ENCODE assay signal across 23 cellular contexts in the genomic region with DNA sequence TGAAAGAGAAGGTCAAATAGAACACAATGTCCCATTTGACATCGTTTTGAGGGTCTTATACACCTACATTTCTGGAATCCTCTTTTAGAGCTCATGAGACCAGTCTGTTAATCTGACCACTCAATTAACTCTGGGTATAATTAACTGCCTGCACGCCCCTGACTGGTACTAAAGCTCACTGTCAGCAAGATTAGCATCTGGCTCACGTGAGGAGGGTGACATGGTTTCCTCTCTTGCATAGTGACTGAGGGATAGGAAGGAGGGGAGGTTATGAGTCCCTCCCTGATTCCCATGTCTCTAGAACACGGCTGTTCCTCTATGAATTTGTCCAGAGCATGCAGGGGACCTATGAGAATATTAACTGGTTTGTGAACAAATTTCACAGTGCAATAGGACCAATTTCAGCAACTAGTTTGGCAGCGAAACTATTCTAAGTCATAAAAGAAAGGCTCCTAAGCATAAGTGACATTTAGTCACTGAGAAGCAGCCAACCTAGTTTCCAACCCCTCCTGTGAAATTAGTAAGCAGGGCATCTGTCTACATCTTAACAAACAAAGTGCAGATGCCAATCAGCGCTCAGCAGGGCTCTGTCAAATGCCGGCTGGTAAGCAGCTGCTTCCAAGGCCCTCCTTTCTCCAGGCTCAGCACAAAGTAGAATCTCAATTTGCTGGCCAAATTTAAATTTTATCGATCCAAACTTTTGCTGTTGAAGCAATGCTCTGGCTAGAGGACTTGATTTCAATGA.
A peak's percentile ranks its signal among the peaks of the same experiment; 100 is the strongest.
DNase-seq lines count a peak whose midpoint lies in the region; TF ChIP-seq lines count a peak whose summit lies in the region.
"Had no signal": no experiment of that assay in that cellular context is flagged by ENCODE, and none has a peak within 500 bp of the region (broad histone marks: within the 10 kb centered on the region; RNA-seq: fewer than 3 reads in every experiment).

No MANE protein-coding gene starts in this region.

- no peaks in the 10 kb centered on the region for H3K36me3 ChIP-seq in neural cell (ENCODE audit: insufficient read depth, low read length)
- no peaks in the 10 kb centered on the region for H3K36me3 ChIP-seq in HAP-1 (replicated peaks)
- H3K36me3 ChIP-seq: esophagus squamous epithelium, upper lobe of left lung had no signal

- no peaks in the 10 kb centered on the region for H3K79me2 ChIP-seq in neural cell (replicated peaks; ENCODE audit: insufficient read depth, low read length)

- TF ChIP-seq RAD21 in neural cell (conservative IDR thresholded peaks at IDR 0.05), result no peak

- TF ChIP-seq EP300 in neural cell (conservative IDR thresholded peaks at IDR 0.05; ENCODE audit: poor library complexity, severe bottlenecking), result peak; percentile 21

- no peaks in the 10 kb centered on the region for H3F3A ChIP-seq in neural cell (ENCODE audit: insufficient read depth, low read length, poor library complexity, severe bottlenecking)

- no peak overlapping the region for H3K9ac ChIP-seq in neural cell (ENCODE audit: low read length)

- DNase-seq in COR-L47 (lab: John Stamatoyannopoulos, UW) (peak; percentile 29), NCI-H146 treated with DMSO at 0.1 percent for 48 hours (lab: John Stamatoyannopoulos, UW; ENCODE audit: unreplicated experiment) (peak; percentile 18), NCI-H82 (lab: John Stamatoyannopoulos, UW) (peak; percentile 88), NCI-H510A (lab: John Stamatoyannopoulos, UW) (no peak), NCI-H526 (lab: John Stamatoyannopoulos, UW) (no peak), HAP-1 (ENCODE audit: low spot score in 2 of 2) (no peak)
- DNase-seq: activated CD4-positive, alpha-beta T cell treated with anti-CD3 and anti-CD28 coated beads for 1 hour; activated CD8-positive, alpha-beta memory T cell treated with anti-CD3 and anti-CD28 coated beads for 24 hours; activated gamma-delta T cell treated with Interleukin-2 at 50 U/mL for 16 hours; activated naive CD8-positive, alpha-beta T cell treated with anti-CD3 and anti-CD28 coated beads, Interleukin-2, amount 50 U/mL, for 24 hours; C1 segment of cervical spinal cord; Caco-2; esophagus squamous epithelium; foreskin melanocyte; H7; hippocampal formation; NCI-H1048; NCI-H2081 treated with DMSO at 0.1 percent for 48 hours; NCI-H774; stimulated activated CD8-positive, alpha-beta memory T cell treated with anti-CD3 and anti-CD28 coated beads, Interleukin-4, amount 100 ng/mL, for 48 hours; upper lobe of left lung had no signal

- in situ Hi-C loops in HAP-1 (cut with MboI; ENCODE audit: low sequenced_read_pairs), result no loop called here

- TF ChIP-seq CTCF in neural cell (IDR thresholded peaks at IDR 0.05; ENCODE audit: poor library complexity, severe bottlenecking), result no peak

- H2AFZ ChIP-seq in neural cell (ENCODE audit: low read depth, low read length), result no peak overlapping the region

- no peaks in the 10 kb centered on the region for H4K20me1 ChIP-seq in neural cell (ENCODE audit: insufficient read depth)

- H3K27me3 ChIP-seq in neural cell (ENCODE audit: insufficient read depth, low read depth, low read length) (no peaks in the 10 kb centered on the region), HAP-1 (ENCODE audit: low read depth) (peaks cover 9% of the 10 kb centered on the region; the same call in 1 of the 2 replicates)
- H3K27me3 ChIP-seq: esophagus squamous epithelium, upper lobe of left lung had no signal

- H3K9me3 ChIP-seq in neural cell (ENCODE audit: low read length), result no peaks in the 10 kb centered on the region
- no peaks in the 10 kb centered on the region for H3K9me3 ChIP-seq in HAP-1
- H3K9me3 ChIP-seq: Caco-2, esophagus squamous epithelium, upper lobe of left lung had no signal

- H3K4me3 ChIP-seq in neural cell (ENCODE audit: low read length) (no peak overlapping the region), HAP-1 (no peak overlapping the region)
- H3K4me3 ChIP-seq: esophagus squamous epithelium, SK-N-MC, upper lobe of left lung had no signal

- no peaks in the 10 kb centered on the region for H3K4me1 ChIP-seq in HAP-1
- H3K4me1 ChIP-seq: Caco-2, esophagus squamous epithelium, upper lobe of left lung had no signal

- H3K4me2 ChIP-seq in neural cell (ENCODE audit: low read length), result no peak overlapping the region

- H3K27ac ChIP-seq in neural cell (ENCODE audit: low read length), result no peak overlapping the region
- H3K27ac ChIP-seq: esophagus squamous epithelium, SK-N-MC, upper lobe of left lung had no signal

- H3K9me2 ChIP-seq in neural cell (ENCODE audit: insufficient read depth, low read length), result no peaks in the 10 kb centered on the region

TF ChIP-seq in neural cell, 6 proteins besides CTCF, POLR2A, EP300 and RAD21:
- TF ChIP-seq, protein P1, sequence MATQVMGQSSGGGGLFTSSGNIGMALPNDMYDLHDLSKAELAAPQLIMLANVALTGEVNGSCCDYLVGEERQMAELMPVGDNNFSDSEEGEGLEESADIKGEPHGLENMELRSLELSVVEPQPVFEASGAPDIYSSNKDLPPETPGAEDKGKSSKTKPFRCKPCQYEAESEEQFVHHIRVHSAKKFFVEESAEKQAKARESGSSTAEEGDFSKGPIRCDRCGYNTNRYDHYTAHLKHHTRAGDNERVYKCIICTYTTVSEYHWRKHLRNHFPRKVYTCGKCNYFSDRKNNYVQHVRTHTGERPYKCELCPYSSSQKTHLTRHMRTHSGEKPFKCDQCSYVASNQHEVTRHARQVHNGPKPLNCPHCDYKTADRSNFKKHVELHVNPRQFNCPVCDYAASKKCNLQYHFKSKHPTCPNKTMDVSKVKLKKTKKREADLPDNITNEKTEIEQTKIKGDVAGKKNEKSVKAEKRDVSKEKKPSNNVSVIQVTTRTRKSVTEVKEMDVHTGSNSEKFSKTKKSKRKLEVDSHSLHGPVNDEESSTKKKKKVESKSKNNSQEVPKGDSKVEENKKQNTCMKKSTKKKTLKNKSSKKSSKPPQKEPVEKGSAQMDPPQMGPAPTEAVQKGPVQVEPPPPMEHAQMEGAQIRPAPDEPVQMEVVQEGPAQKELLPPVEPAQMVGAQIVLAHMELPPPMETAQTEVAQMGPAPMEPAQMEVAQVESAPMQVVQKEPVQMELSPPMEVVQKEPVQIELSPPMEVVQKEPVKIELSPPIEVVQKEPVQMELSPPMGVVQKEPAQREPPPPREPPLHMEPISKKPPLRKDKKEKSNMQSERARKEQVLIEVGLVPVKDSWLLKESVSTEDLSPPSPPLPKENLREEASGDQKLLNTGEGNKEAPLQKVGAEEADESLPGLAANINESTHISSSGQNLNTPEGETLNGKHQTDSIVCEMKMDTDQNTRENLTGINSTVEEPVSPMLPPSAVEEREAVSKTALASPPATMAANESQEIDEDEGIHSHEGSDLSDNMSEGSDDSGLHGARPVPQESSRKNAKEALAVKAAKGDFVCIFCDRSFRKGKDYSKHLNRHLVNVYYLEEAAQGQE (IDR thresholded peaks at IDR 0.05; ENCODE audit: borderline replicate concordance), result no peak
- TF ChIP-seq MXI1 (conservative IDR thresholded peaks at IDR 0.05; ENCODE audit: poor library complexity, severe bottlenecking) (no peak), TAF1 (IDR thresholded peaks at IDR 0.05; ENCODE audit: low read depth) (no peak), POLR2AphosphoS5 (IDR thresholded peaks at IDR 0.05) (peak; percentile 22), SMC3 (conservative IDR thresholded peaks at IDR 0.05; ENCODE audit: poor library complexity) (no peak)

Comparison
In these comparisons a context has a peak if more than half of its experiments do, and no peak if none do; other contexts are left out.
1. DNase-seq: peak in COR-L47 (single experiment), NCI-H146 treated with DMSO at 0.1 percent for 48 hours (single experiment) and NCI-H82 (single experiment); none in NCI-H510A (single experiment), NCI-H526 (0 of 2) and HAP-1 (0 of 2).